Comparison of ENCODE assay signal across 8 cellular contexts in the genomic region with DNA sequence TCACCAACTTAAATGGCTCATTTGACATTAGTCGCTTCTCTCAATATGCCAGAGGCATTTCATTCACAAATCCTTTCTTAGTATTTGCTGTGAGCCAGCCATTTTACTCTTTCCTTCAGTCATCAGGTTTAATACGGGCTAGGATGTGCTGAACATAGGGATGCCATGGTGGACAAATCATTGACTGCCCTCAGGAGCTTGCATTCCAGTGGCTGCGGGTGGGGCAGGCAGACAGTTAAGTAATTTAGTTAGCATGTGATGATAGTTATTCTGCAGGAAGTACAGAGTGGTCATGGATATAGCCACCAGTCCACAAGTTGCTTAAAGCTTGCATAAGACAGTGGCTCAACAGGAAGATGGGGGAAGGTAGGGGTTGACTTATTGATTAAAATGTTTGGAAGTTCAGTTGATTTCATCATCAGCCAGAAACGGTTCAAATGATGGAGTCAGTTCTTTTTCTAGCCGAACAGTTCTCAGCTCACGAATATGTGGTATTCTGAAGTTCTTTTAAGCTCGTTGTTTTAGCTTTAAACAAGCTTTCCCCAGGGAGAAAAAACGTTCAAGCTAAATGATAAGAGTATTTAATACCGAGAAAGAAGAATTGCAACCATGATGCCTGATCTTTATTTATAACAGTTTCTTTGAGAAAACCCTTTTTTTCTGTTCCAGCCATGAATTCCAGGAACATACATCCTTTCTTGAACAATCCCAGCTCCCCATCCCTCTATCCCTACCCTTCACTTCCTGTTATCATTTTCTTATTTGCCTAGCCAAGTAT. TPM values are rescaled to one million over a fixed set of nuclear protein-coding genes. Genes with fewer than 3 reads are reported as not detected.
DNase-seq lines count a peak whose midpoint lies in the region; ATAC-seq and TF ChIP-seq lines count a peak whose summit lies in the region.

No MANE protein-coding gene starts in this region.

- intact Hi-C loops in psoas muscle (cut with DNase I), result loop anchor here in 1 of 2 donors (10.0 kb wide), 1 partner anchor 263 kb away; no protein-coding TSS in a partner anchor

- H3K36me3 ChIP-seq in psoas muscle (ENCODE audit: insufficient read depth in 1 of 2, low read depth in 1 of 2), result no peaks in the 10 kb centered on the region

- H3K27me3 ChIP-seq in psoas muscle (ENCODE audit: insufficient read depth in 3 of 3, low read length in 2 of 3), result peaks cover 0 to 50% (median 17%) of the 10 kb centered on the region in 3 donors

- no peak for TF ChIP-seq CTCF in foreskin fibroblast (IDR thresholded peaks at IDR 0.05; ENCODE audit: low read depth, low read length)
- no peak for TF ChIP-seq CTCF in psoas muscle (IDR thresholded peaks at IDR 0.05)

- peak in 1 of 4 donors; percentile 35 for ATAC-seq in psoas muscle
- ATAC-seq in GM18519 (IDR thresholded peaks at IDR 0.05; ENCODE audit: low FRiP score, unreplicated experiment), result no peak

- H3K4me1 ChIP-seq in psoas muscle, result no peaks in the 10 kb centered on the region

- WGBS in psoas muscle, 3 donors, result 59 to 64% (median 63%) methylated on average over 9 of the region's 9 CpGs

- H3K4me3 ChIP-seq in foreskin fibroblast (ENCODE audit: low read depth in 1 of 2, low read length in 2 of 2), result peak overlapping the region; percentile 67 to 72
- H3K4me3 ChIP-seq in psoas muscle, result peak overlapping the region; percentile 64

- peak in 2 of 3 experiments; percentile 30 to 34 for DNase-seq in NCI-H1417 (lab: John Stamatoyannopoulos, UW)
- no peak for DNase-seq in NCI-H1417 treated with DMSO at 0.1 percent for 48 hours (lab: John Stamatoyannopoulos, UW)
- peak; percentile 94 for DNase-seq in SKM-1 treated with dmso at 0.1 percent for 144 hours (lab: John Stamatoyannopoulos, UW; ENCODE audit: unreplicated experiment)
- peak; percentile 82 to 90 for DNase-seq in foreskin fibroblast
- DNase-seq in psoas muscle, result no peak
- DNase-seq in NAMALWA (ENCODE audit: low spot score), result no peak
- DNase-seq in activated CD4-positive, alpha-beta T cell treated with anti-CD3 and anti-CD28 coated beads for 48 hours, result no peak

- no peak overlapping the region for H3K27ac ChIP-seq in psoas muscle

- peaks cover 4% of the 10 kb centered on the region for H3K9me3 ChIP-seq in psoas muscle

RNA-seq across cellular contexts. Expression of a gene that starts 1.4 kb away (rescaled TPM):
- total RNA-seq in psoas muscle, result 1 to 10 TPM in 1 of 4 donors, under 1 TPM in 3; 0.39 to 1.0 (median 0.50) TPM
- polyA plus RNA-seq in psoas muscle, result under 1 TPM; 0.09 to 0.18 (median 0.16) TPM

Comparison
In these comparisons a context has a peak if more than half of its experiments do, and no peak if none do; other contexts are left out.
1. DNase-seq: peak in NCI-H1417 (2 of 3), SKM-1 treated with dmso at 0.1 percent for 144 hours (single experiment) and foreskin fibroblast (2 of 2); none in NCI-H1417 treated with DMSO at 0.1 percent for 48 hours (single experiment), psoas muscle (0 of 2), NAMALWA (single experiment) and activated CD4-positive, alpha-beta T cell treated with anti-CD3 and anti-CD28 coated beads for 48 hours (single experiment).